In genomic region chr19:34678085-34678412, GRCh38 we compare ENCODE assay signal across 8 cellular contexts. TPM values are rescaled to one million over a fixed set of nuclear protein-coding genes. Genes with fewer than 3 reads are reported as not detected.
A peak's percentile ranks its signal among the peaks of the same experiment; 100 is the strongest.
DNase-seq lines count a peak whose midpoint lies in the region; ATAC-seq, FAIRE-seq and TF ChIP-seq lines count a peak whose summit lies in the region.

No MANE protein-coding gene starts in this region.

- H4K20me1 ChIP-seq in HepG2 (ENCODE audit: insufficient read depth, low read length) = no peaks in the 10 kb centered on the region

- H3K4me1 ChIP-seq in liver (ENCODE audit: control insufficient read depth in 4 of 4, insufficient read depth in 4 of 4, low read length in 3 of 4) = peaks cover 0 to 32% (median 20%) of the 10 kb centered on the region in 4 donors
- H3K4me1 ChIP-seq in HepG2 (ENCODE audit: insufficient read depth, low read length) = peaks cover 20% of the 10 kb centered on the region
- H3K4me1 ChIP-seq in vagina = peaks cover 29% of the 10 kb centered on the region

- POLR2A ChIA-PET in HepG2 (lab: Yijun Ruan, JAX) = no interaction called here

- 3% methylated on average over 20 of the region's 20 CpGs for WGBS in liver
- WGBS in HepG2 (ENCODE audit: low lambda C conversion rate) = 87% methylated on average over 20 of the region's 20 CpGs

- H3K36me3 ChIP-seq in liver (ENCODE audit: control insufficient read depth in 4 of 4, insufficient read depth in 3 of 4, low read depth in 1 of 4, low read length in 3 of 4) (peaks cover 5 to 43% (median 39%) of the 10 kb centered on the region in 4 donors), HepG2 (replicated peaks in 1 of 2; ENCODE audit: control insufficient read depth in 1 of 2, insufficient read depth in 2 of 2, low read length in 2 of 2) (no peaks in the 10 kb centered on the region), bronchial epithelial cell (ENCODE audit: control insufficient read depth, insufficient read depth, low read length) (peaks cover 14% of the 10 kb centered on the region), vagina (peaks cover 12 to 44% of the 10 kb centered on the region in 2 donors)

- H3K27ac ChIP-seq in liver (ENCODE audit: low read depth in 1 of 2, low read length in 2 of 2) (peak overlapping the region; percentile 92 to 93), HepG2 (ENCODE audit: extremely low read length, insufficient read depth, low read length) (no peak overlapping the region), vagina (peak overlapping the region; percentile 93)

- FAIRE-seq in HepG2 (lab: Jason Lieb, UNC) (no peak), bronchial epithelial cell (lab: Jason Lieb, UNC) (no peak)

- TF ChIP-seq POLR2A in HepG2 (IDR thresholded peaks at IDR 0.05; ENCODE audit: insufficient read depth in 1 of 2, low read depth in 2 of 2, low read length in 2 of 2) (no peak), vagina (IDR thresholded peaks at IDR 0.05) (no peak)

- TF ChIP-seq RAD21 in liver (IDR thresholded peaks at IDR 0.05) (no peak), HepG2 (CRISPR knock-in tag; IDR thresholded peaks at IDR 0.05) (no peak)

- intact Hi-C loops in HepG2 (cut with micrococcal nuclease; ENCODE audit: unreplicated experiment) (no loop called here), vagina (cut with DNase I) (loop anchor here (2.0 to 10.0 kb wide), 2 partner anchors 55 to 1467 kb away; partner anchors contain the start of gene CAPNS1)

- H3K4me3 Mint-ChIP-seq in mesothelial cell of epicardium = peak overlapping the region; percentile 85

- H3K9me3 ChIP-seq in liver (ENCODE audit: control insufficient read depth in 4 of 4, low read length in 3 of 4) = peaks cover 7 to 26% (median 13%) of the 10 kb centered on the region in 4 donors
- H3K9me3 ChIP-seq in HepG2 (ENCODE audit: low read length) = 0 out of 2 replicates have a peak, but pooled peaks cover 12% of the 10 kb centered on the region
- no peaks in the 10 kb centered on the region for H3K9me3 ChIP-seq in vagina

- in situ Hi-C loops in HepG2 (cut with HindIII; ENCODE audit: extremely low pct_ligation_motif_present, low pct_unique_long_range_greater_than_20kb) = no loop called here

- no peak overlapping the region for H2AFZ ChIP-seq in HepG2 (ENCODE audit: low read length)

- H3K36me3 Mint-ChIP-seq in mesothelial cell of epicardium = peaks cover 46% of the 10 kb centered on the region

- H3K9ac ChIP-seq in liver (ENCODE audit: low read depth in 1 of 2, low read length in 2 of 2) (peak overlapping the region; percentile 59 to 63), HepG2 (ENCODE audit: insufficient read depth, low read depth, low read length) (no peak overlapping the region)

- TF ChIP-seq CTCF in liver (IDR thresholded peaks at IDR 0.05; ENCODE audit: low read depth, low read length, missing input control) = no peak
- no peak for TF ChIP-seq CTCF in HepG2 (CRISPR knock-in tag; IDR thresholded peaks at IDR 0.05)
- no peak for TF ChIP-seq CTCF in bronchial epithelial cell (IDR thresholded peaks at IDR 0.05; ENCODE audit: insufficient read depth, low read length, severe bottlenecking)
- TF ChIP-seq CTCF in mesothelial cell of epicardium (IDR thresholded peaks at IDR 0.05; ENCODE audit: unreplicated experiment) = no peak
- TF ChIP-seq CTCF in vagina (IDR thresholded peaks at IDR 0.05) = no peak

- no peak for ATAC-seq in HepG2
- no peak for ATAC-seq in GM19397 (IDR thresholded peaks at IDR 0.05; ENCODE audit: unreplicated experiment)

- H3K4me2 ChIP-seq in HepG2 (ENCODE audit: low read depth, low read length) = no peak overlapping the region

- H3K27ac Mint-ChIP-seq in mesothelial cell of epicardium = peak overlapping the region; percentile 93

- H3K9me3 Mint-ChIP-seq in mesothelial cell of epicardium = peaks cover 44% of the 10 kb centered on the region

- no peaks in the 10 kb centered on the region for H3K79me2 ChIP-seq in HepG2 (ENCODE audit: insufficient read depth, low read length)

- CTCF ChIA-PET in HepG2 (lab: Yijun Ruan, JAX; ENCODE audit: low intra/inter-chr PET ratio, low total read pairs) = no interaction called here

- TF ChIP-seq EP300 in HepG2 (IDR thresholded peaks at IDR 0.05; ENCODE audit: low read depth in 2 of 2, low read length in 2 of 2) (no peak), HepG2 (CRISPR knock-in tag; IDR thresholded peaks at IDR 0.05; ENCODE audit: borderline replicate concordance) (no peak)

- peaks cover 16% of the 10 kb centered on the region for H3K4me1 Mint-ChIP-seq in mesothelial cell of epicardium

- DNase-seq in HepG2 (ENCODE audit: low spot score) (no peak), bronchial epithelial cell (ENCODE audit: low read depth) (no peak), mesothelial cell of epicardium (ENCODE audit: low spot score in 2 of 2, unreplicated experiment in 2 of 2) (no peak), vagina (ENCODE audit: extremely low spot score in 2 of 2) (no peak), globus pallidus (ENCODE audit: low spot score) (no peak), NAMALWA (ENCODE audit: low spot score) (no peak)

- no TSS peak for BruUV-seq in HepG2 (replicated peaks; lab: Mats Ljungman, UMichigan)

- peaks cover 29% of the 10 kb centered on the region for H3K27me3 Mint-ChIP-seq in mesothelial cell of epicardium (ENCODE audit: low read depth)

- no peaks in the 10 kb centered on the region for H3K27me3 ChIP-seq in liver (ENCODE audit: control insufficient read depth in 4 of 4, insufficient read depth in 4 of 4, low read length in 3 of 4)
- H3K27me3 ChIP-seq in HepG2 (ENCODE audit: control insufficient read depth in 1 of 2, insufficient read depth in 2 of 2, low read length in 2 of 2) = no peaks in the 10 kb centered on the region
- no peaks in the 10 kb centered on the region for H3K27me3 ChIP-seq in bronchial epithelial cell (ENCODE audit: control insufficient read depth, insufficient read depth, low read length)
- H3K27me3 ChIP-seq in vagina = no peaks in the 10 kb centered on the region

- H3K4me3 ChIP-seq in liver (ENCODE audit: low read depth in 1 of 3, low read length in 3 of 3) (peak overlapping the region; percentile 85 to 96 (median 88)), HepG2 (replicated peaks in 1 of 3; ENCODE audit: insufficient read depth in 1 of 3, low read depth in 2 of 3, low read length in 3 of 3) (no peak overlapping the region), bronchial epithelial cell (ENCODE audit: low read depth, low read length) (peak overlapping the region; percentile 86), vagina (peak overlapping the region; percentile 75 to 85)

RNA-seq across cellular contexts. Expression of gene ZNF302, which starts 0.6 kb away (rescaled TPM):
- total RNA-seq in liver (10 to 100 TPM; 11.4 to 18.6 TPM), HepG2 (2016; rRNA removed; fragmentation: Illumina TruSeq; extraction: Trizol) (not detected in 2 replicates), bronchial epithelial cell (7.4 and 11.4 TPM in 2 replicates), mesothelial cell of epicardium (41.0 to 43.8 TPM (median 43.1 TPM) in 3 replicates), vagina (17.2 TPM)
- polyA plus RNA-seq in liver (10 to 100 TPM in 1 of 2 donors, 1 to 10 TPM in 1; 5.8 to 15.9 TPM), HepG2 (2011; rRNA removed) (not detected in 2 replicates)
- total RNA-seq in HepG2 (2016; cell fraction: cytosol; rRNA removed; fragmentation: Illumina TruSeq; extraction: Trizol; ENCODE audit: low read depth) = not detected in 2 replicates
- not detected in 2 replicates for total RNA-seq in HepG2 (2016; cell fraction: insoluble cytoplasmic fraction; rRNA removed; fragmentation: Illumina TruSeq; extraction: Trizol)
- total RNA-seq in HepG2 (2016; cell fraction: membrane; rRNA removed; fragmentation: Illumina TruSeq; extraction: Trizol) = not detected in 2 replicates
- not detected in 2 replicates for total RNA-seq in HepG2 (2016; cell fraction: nucleus; rRNA removed; fragmentation: Illumina TruSeq; extraction: Trizol)
- polyA plus RNA-seq in HepG2 (2011; cell fraction: cytosol; rRNA removed) = not detected in 2 replicates
- not detected in 2 replicates for polyA plus RNA-seq in HepG2 (2011; cell fraction: nucleus; rRNA removed)
- polyA plus RNA-seq in HepG2 (2012) = not detected in 2 replicates
- not detected in 2 replicates for polyA plus RNA-seq in HepG2 (2016; cell fraction: cytosol; fragmentation: Illumina TruSeq; extraction: Trizol; ENCODE audit: low read depth)
- not detected in 2 replicates for polyA plus RNA-seq in HepG2 (2016; cell fraction: insoluble cytoplasmic fraction; fragmentation: Illumina TruSeq; extraction: Trizol; ENCODE audit: low read depth)
- polyA plus RNA-seq in HepG2 (2016; cell fraction: membrane; fragmentation: Illumina TruSeq; extraction: Trizol; ENCODE audit: low read depth) = not detected in 2 replicates
- not detected in 2 replicates for polyA plus RNA-seq in HepG2 (2016; cell fraction: nucleus; fragmentation: Illumina TruSeq; extraction: Trizol; ENCODE audit: insufficient read depth, low read depth)
- polyA minus RNA-seq in HepG2 (2011; rRNA and poly(A)+ RNA removed; ENCODE audit: low replicate concordance) = 18.5 TPM in 1 of 2 replicates, not detected in the other
- polyA minus RNA-seq in HepG2 (2011; cell fraction: cytosol; rRNA and poly(A)+ RNA removed) = not detected in 2 replicates
- not detected in 2 replicates for polyA minus RNA-seq in HepG2 (2011; cell fraction: nucleus; rRNA and poly(A)+ RNA removed)

RNA-seq across cellular contexts. Expression of gene SCGB2B2, which starts 1.1 kb away (rescaled TPM):
- under 1 TPM; 0.09 to 0.50 TPM for total RNA-seq in liver
- polyA plus RNA-seq in liver = under 1 TPM in 1 of 2 donors, not detected in 1; 0.25 TPM
- total RNA-seq in HepG2 (2016; rRNA removed; fragmentation: Illumina TruSeq; extraction: Trizol) = not detected in 2 replicates
- not detected in 2 replicates for total RNA-seq in HepG2 (2016; cell fraction: cytosol; rRNA removed; fragmentation: Illumina TruSeq; extraction: Trizol; ENCODE audit: low read depth)
- not detected in 2 replicates for total RNA-seq in HepG2 (2016; cell fraction: insoluble cytoplasmic fraction; rRNA removed; fragmentation: Illumina TruSeq; extraction: Trizol)
- total RNA-seq in HepG2 (2016; cell fraction: membrane; rRNA removed; fragmentation: Illumina TruSeq; extraction: Trizol) = not detected in 2 replicates
- not detected in 2 replicates for total RNA-seq in HepG2 (2016; cell fraction: nucleus; rRNA removed; fragmentation: Illumina TruSeq; extraction: Trizol)
- 0.03 and 0.12 TPM in 2 replicates for polyA plus RNA-seq in HepG2 (2011; rRNA removed)
- 0.03 and 0.05 TPM in 2 replicates for polyA plus RNA-seq in HepG2 (2011; cell fraction: cytosol; rRNA removed)
- 0.12 and 0.23 TPM in 2 replicates for polyA plus RNA-seq in HepG2 (2011; cell fraction: nucleus; rRNA removed)
- polyA plus RNA-seq in HepG2 (2012) = 0.05 TPM in 1 of 2 replicates, not detected in the other
- not detected in 2 replicates for polyA plus RNA-seq in HepG2 (2016; cell fraction: cytosol; fragmentation: Illumina TruSeq; extraction: Trizol; ENCODE audit: low read depth)
- polyA plus RNA-seq in HepG2 (2016; cell fraction: insoluble cytoplasmic fraction; fragmentation: Illumina TruSeq; extraction: Trizol; ENCODE audit: low read depth) = not detected in 2 replicates
- not detected in 2 replicates for polyA plus RNA-seq in HepG2 (2016; cell fraction: membrane; fragmentation: Illumina TruSeq; extraction: Trizol; ENCODE audit: low read depth)
- 1.7 TPM in 1 of 2 replicates, not detected in the other for polyA plus RNA-seq in HepG2 (2016; cell fraction: nucleus; fragmentation: Illumina TruSeq; extraction: Trizol; ENCODE audit: insufficient read depth, low read depth)
- polyA minus RNA-seq in HepG2 (2011; rRNA and poly(A)+ RNA removed; ENCODE audit: low replicate concordance) = 0.22 and 1.6 TPM in 2 replicates
- not detected in 2 replicates for polyA minus RNA-seq in HepG2 (2011; cell fraction: cytosol; rRNA and poly(A)+ RNA removed)
- 0.39 and 1.1 TPM in 2 replicates for polyA minus RNA-seq in HepG2 (2011; cell fraction: nucleus; rRNA and poly(A)+ RNA removed)
- under 0.01 TPM in 2 replicates for total RNA-seq in bronchial epithelial cell
- total RNA-seq in mesothelial cell of epicardium = 1.0 to 1.3 TPM (median 1.1 TPM) in 3 replicates
- 0.49 TPM for total RNA-seq in vagina

RNA-seq across cellular contexts. Expression of gene ZNF181, which starts 56.0 kb away (rescaled TPM):
- total RNA-seq in liver (10 to 100 TPM in 1 of 2 donors, 1 to 10 TPM in 1; 9.6 to 15.2 TPM), HepG2 (2016; rRNA removed; fragmentation: Illumina TruSeq; extraction: Trizol) (15.5 and 22.3 TPM in 2 replicates), bronchial epithelial cell (10.5 and 11.3 TPM in 2 replicates), mesothelial cell of epicardium (7.3 to 7.5 TPM (median 7.3 TPM) in 3 replicates), vagina (25.5 TPM)
- polyA plus RNA-seq in liver (10 to 100 TPM in 1 of 2 donors, 1 to 10 TPM in 1; 8.9 to 10.4 TPM), HepG2 (2011; rRNA removed) (9.0 and 10.6 TPM in 2 replicates)
- total RNA-seq in HepG2 (2016; cell fraction: cytosol; rRNA removed; fragmentation: Illumina TruSeq; extraction: Trizol; ENCODE audit: low read depth) = 0.97 and 1.6 TPM in 2 replicates
- 15.1 and 24.5 TPM in 2 replicates for total RNA-seq in HepG2 (2016; cell fraction: insoluble cytoplasmic fraction; rRNA removed; fragmentation: Illumina TruSeq; extraction: Trizol)
- 7.6 and 7.7 TPM in 2 replicates for total RNA-seq in HepG2 (2016; cell fraction: membrane; rRNA removed; fragmentation: Illumina TruSeq; extraction: Trizol)
- total RNA-seq in HepG2 (2016; cell fraction: nucleus; rRNA removed; fragmentation: Illumina TruSeq; extraction: Trizol) = 12.1 and 13.1 TPM in 2 replicates
- polyA plus RNA-seq in HepG2 (2011; cell fraction: cytosol; rRNA removed) = 5.5 and 7.0 TPM in 2 replicates
- 12.2 and 15.0 TPM in 2 replicates for polyA plus RNA-seq in HepG2 (2011; cell fraction: nucleus; rRNA removed)
- 6.8 and 6.9 TPM in 2 replicates for polyA plus RNA-seq in HepG2 (2012)
- polyA plus RNA-seq in HepG2 (2016; cell fraction: cytosol; fragmentation: Illumina TruSeq; extraction: Trizol; ENCODE audit: low read depth) = 0.44 and 0.68 TPM in 2 replicates
- 12.3 and 15.9 TPM in 2 replicates for polyA plus RNA-seq in HepG2 (2016; cell fraction: insoluble cytoplasmic fraction; fragmentation: Illumina TruSeq; extraction: Trizol; ENCODE audit: low read depth)
- 1.6 and 2.1 TPM in 2 replicates for polyA plus RNA-seq in HepG2 (2016; cell fraction: membrane; fragmentation: Illumina TruSeq; extraction: Trizol; ENCODE audit: low read depth)
- 17.4 and 17.8 TPM in 2 replicates for polyA plus RNA-seq in HepG2 (2016; cell fraction: nucleus; fragmentation: Illumina TruSeq; extraction: Trizol; ENCODE audit: insufficient read depth, low read depth)
- 2.1 and 3.9 TPM in 2 replicates for polyA minus RNA-seq in HepG2 (2011; rRNA and poly(A)+ RNA removed; ENCODE audit: low replicate concordance)
- polyA minus RNA-seq in HepG2 (2011; cell fraction: cytosol; rRNA and poly(A)+ RNA removed) = 2.2 and 5.8 TPM in 2 replicates
- polyA minus RNA-seq in HepG2 (2011; cell fraction: nucleus; rRNA and poly(A)+ RNA removed) = 16.2 and 23.7 TPM in 2 replicates

Comparison
In these comparisons a context has a peak if more than half of its experiments do, and no peak if none do; other contexts are left out.
1. H3K4me3 ChIP-seq: peak in liver (3 of 3), bronchial epithelial cell (single experiment) and vagina (2 of 2); none in HepG2 (0 of 3).